Comparison of ENCODE assay signal across 21 cellular contexts in genomic region chr5:137205237-137205636, GRCh38.
DNase-seq lines count a peak whose midpoint lies in the region; ATAC-seq and TF ChIP-seq lines count a peak whose summit lies in the region.
"Had no signal": no experiment of that assay in that cellular context is flagged by ENCODE, and none has a peak within 500 bp of the region (broad histone marks: within the 10 kb centered on the region; RNA-seq: fewer than 3 reads in every experiment).

No MANE protein-coding gene starts in this region.

- peaks cover 6% of the 10 kb centered on the region for H3K27me3 Mint-ChIP-seq in activated T-helper 17 cell treated with anti-CD3 and anti-CD28 coated beads, Interleukin-2, amount 50 U/mL, for 72 hours
- H3K27me3 Mint-ChIP-seq: activated CD4-positive, alpha-beta T cell treated with anti-CD3 and anti-CD28 coated beads, Interleukin-2, amount 10 ng/mL, durations not matched to agents 7 days and 5 days had no signal

- no peak overlapping the region for H3K27ac Mint-ChIP-seq in activated T-helper 17 cell treated with anti-CD3 and anti-CD28 coated beads, Interleukin-2, amount 50 U/mL, for 72 hours
- H3K27ac Mint-ChIP-seq: activated CD4-positive, alpha-beta T cell treated with anti-CD3 and anti-CD28 coated beads, Interleukin-2, amount 10 ng/mL, durations not matched to agents 7 days and 5 days; CD8-positive, alpha-beta T cell; naive thymus-derived CD4-positive, alpha-beta T cell had no signal

- H3K36me3 ChIP-seq in MG63 (no peaks in the 10 kb centered on the region), ascending aorta (no peaks in the 10 kb centered on the region)
- H3K36me3 ChIP-seq: ovary, Peyer's patch had no signal

- no peak overlapping the region for H3K4me3 ChIP-seq in MG63
- H3K4me3 ChIP-seq in fibroblast of pulmonary artery (replicated peaks; ENCODE audit: low read depth, low read length): no peak overlapping the region
- no peak overlapping the region for H3K4me3 ChIP-seq in ascending aorta
- H3K4me3 ChIP-seq: ovary, Peyer's patch had no signal

- H3K4me3 Mint-ChIP-seq in activated T-helper 17 cell treated with anti-CD3 and anti-CD28 coated beads, Interleukin-2, amount 50 U/mL, for 72 hours: no peak overlapping the region
- H3K4me3 Mint-ChIP-seq: activated CD4-positive, alpha-beta T cell treated with anti-CD3 and anti-CD28 coated beads, Interleukin-2, amount 10 ng/mL, durations not matched to agents 7 days and 5 days; CD8-positive, alpha-beta T cell; naive thymus-derived CD4-positive, alpha-beta T cell had no signal

- no peaks in the 10 kb centered on the region for H3K4me1 Mint-ChIP-seq in activated T-helper 17 cell treated with anti-CD3 and anti-CD28 coated beads, Interleukin-2, amount 50 U/mL, for 72 hours
- H3K4me1 Mint-ChIP-seq: activated CD4-positive, alpha-beta T cell treated with anti-CD3 and anti-CD28 coated beads, Interleukin-2, amount 10 ng/mL, durations not matched to agents 7 days and 5 days had no signal

- H3K9me3 Mint-ChIP-seq in activated T-helper 17 cell treated with anti-CD3 and anti-CD28 coated beads, Interleukin-2, amount 50 U/mL, for 72 hours: no peaks in the 10 kb centered on the region
- H3K9me3 Mint-ChIP-seq: activated CD4-positive, alpha-beta T cell treated with anti-CD3 and anti-CD28 coated beads, Interleukin-2, amount 10 ng/mL, durations not matched to agents 7 days and 5 days; CD8-positive, alpha-beta T cell had no signal

- DNase-seq in MG63: peak; percentile 22
- peak; percentile 4 for DNase-seq in fibroblast of pulmonary artery (ENCODE audit: low read depth)
- DNase-seq in activated CD4-positive, CD25-positive, alpha-beta regulatory T cell (lab: John Stamatoyannopoulos, UW): no peak
- no peak for DNase-seq in ascending aorta (ENCODE audit: low spot score in 2 of 2)
- DNase-seq: activated CD4-positive, alpha-beta T cell treated with anti-CD3 and anti-CD28 coated beads, Interleukin-2, amount 10 ng/mL, durations not matched to agents 7 days and 5 days; activated CD8-positive, alpha-beta memory T cell treated with anti-CD3 and anti-CD28 coated beads, Interleukin-2, amount 50 U/mL, for 4 hours; CD8-positive, alpha-beta T cell; left cardiac atrium; mesendoderm; MM.1S; naive thymus-derived CD4-positive, alpha-beta T cell; NCI-H446 treated with DMSO at 0.1 percent for 48 hours; ovary; Peyer's patch; substantia nigra had no signal

- H3K27me3 ChIP-seq in MG63 (no peaks in the 10 kb centered on the region), ascending aorta (no peaks in the 10 kb centered on the region)
- H3K27me3 ChIP-seq: ovary, Peyer's patch had no signal

- no peaks in the 10 kb centered on the region for H3K4me1 ChIP-seq in ascending aorta
- H3K4me1 ChIP-seq: Peyer's patch had no signal

- H3K9me3 ChIP-seq in MG63 (no peaks in the 10 kb centered on the region), ascending aorta (no peaks in the 10 kb centered on the region)
- H3K9me3 ChIP-seq: ovary, Peyer's patch had no signal

- ATAC-seq in GM18867 (IDR thresholded peaks at IDR 0.05; ENCODE audit: unreplicated experiment): peak; percentile 40
- peak; percentile 60 for ATAC-seq in activated T-helper 17 cell treated with anti-CD3 and anti-CD28 coated beads, Interleukin-2, amount 50 U/mL, for 72 hours (replicated peaks)
- ATAC-seq in HG02981 (IDR thresholded peaks at IDR 0.05; ENCODE audit: unreplicated experiment): no peak
- no peak for ATAC-seq in HG02642 (IDR thresholded peaks at IDR 0.05; ENCODE audit: poor library complexity, unreplicated experiment)
- ATAC-seq: CD8-positive, alpha-beta T cell; naive thymus-derived CD4-positive, alpha-beta T cell; sciatic nerve had no signal

- H3K27ac ChIP-seq in ascending aorta: no peak overlapping the region
- H3K27ac ChIP-seq: HL-60, ovary, Peyer's patch had no signal

- no peaks in the 10 kb centered on the region for H3K36me3 Mint-ChIP-seq in activated T-helper 17 cell treated with anti-CD3 and anti-CD28 coated beads, Interleukin-2, amount 50 U/mL, for 72 hours (ENCODE audit: low read depth)
- H3K36me3 Mint-ChIP-seq: CD8-positive, alpha-beta T cell had no signal

- TF ChIP-seq CTCF in fibroblast of pulmonary artery (IDR thresholded peaks at IDR 0.05; ENCODE audit: low read length, missing control alignments): no peak
- no peak for TF ChIP-seq CTCF in ascending aorta (IDR thresholded peaks at IDR 0.05)

- intact Hi-C loops in ascending aorta (cut with DNase I): loop anchor here (5.0 to 10.0 kb wide), 3 partner anchors 133 to 530 kb away; partner anchors contain the start of gene KLHL3

Comparison
In these comparisons a context has a peak if more than half of its experiments do, and no peak if none do; other contexts are left out.
1. ATAC-seq: peak in GM18867 (single experiment) and activated T-helper 17 cell treated with anti-CD3 and anti-CD28 coated beads, Interleukin-2, amount 50 U/mL, for 72 hours (single experiment); none in HG02981 (single experiment) and HG02642 (single experiment).
2. DNase-seq: peak in MG63 (single experiment) and fibroblast of pulmonary artery (single experiment); none in activated CD4-positive, CD25-positive, alpha-beta regulatory T cell (0 of 4) and ascending aorta (0 of 2).